13 cellular contexts compared by ENCODE assay signal in the genomic region with DNA sequence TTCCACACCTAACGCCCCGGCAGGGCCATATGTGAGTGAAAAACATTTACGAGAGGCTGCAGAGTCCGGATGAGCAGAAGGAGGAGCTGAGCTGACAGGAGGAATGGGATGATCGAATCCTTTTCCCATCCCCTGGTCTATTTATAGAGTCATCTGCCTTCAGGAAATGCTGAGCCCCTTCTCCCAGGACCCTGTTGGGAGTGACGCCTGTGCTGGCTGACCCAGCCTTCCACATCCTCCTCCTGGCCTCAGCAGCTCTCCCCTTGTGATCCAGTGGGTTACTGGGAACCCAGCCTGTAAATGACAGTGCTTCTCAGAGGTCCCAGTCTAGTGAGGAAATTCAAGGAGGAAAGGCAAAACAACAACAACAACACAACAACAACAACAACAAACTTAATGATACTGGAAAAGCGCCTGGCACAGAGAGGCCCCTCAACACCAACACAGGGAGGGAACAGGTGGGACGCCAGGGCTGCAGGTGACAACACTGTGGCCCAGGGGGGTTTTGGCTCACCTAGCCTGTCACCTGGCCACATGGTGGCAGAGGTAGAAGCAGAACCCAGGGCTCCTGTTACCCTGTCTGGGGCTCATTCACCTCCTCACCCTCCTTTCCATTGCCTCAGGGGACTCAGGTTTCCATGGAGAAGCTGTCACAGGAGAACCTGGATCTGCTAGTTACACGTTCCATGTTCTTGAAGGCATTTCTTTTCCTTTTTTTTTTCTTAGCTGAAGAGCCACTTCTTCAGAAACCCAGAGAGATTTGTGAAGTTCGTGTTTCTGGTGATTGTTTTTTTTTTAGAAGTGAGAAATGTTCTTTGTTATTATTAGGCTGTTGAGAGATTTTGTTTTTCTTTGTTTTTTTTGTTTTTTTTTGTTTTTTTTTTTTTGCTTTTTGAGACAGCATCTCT. TPM values are rescaled to one million over a fixed set of nuclear protein-coding genes. Genes with fewer than 3 reads are reported as not detected.
A peak's percentile ranks its signal among the peaks of the same experiment; 100 is the strongest.
DNase-seq lines count a peak whose midpoint lies in the region; ATAC-seq and TF ChIP-seq lines count a peak whose summit lies in the region.
"Had no signal": no experiment of that assay in that cellular context is flagged by ENCODE, and none has a peak within 500 bp of the region (broad histone marks: within the 10 kb centered on the region; RNA-seq: fewer than 3 reads in every experiment).

No MANE protein-coding gene starts in this region.

- in situ Hi-C loops in brain microvascular endothelial cell (cut with HindIII; ENCODE audit: low pct_ligation_motif_present, low sequenced_read_pairs) = no loop called here

- H3K4me3 ChIP-seq in brain microvascular endothelial cell (ENCODE audit: low read depth, low read length) = no peak overlapping the region
- no peak overlapping the region for H3K4me3 ChIP-seq in subcutaneous abdominal adipose tissue (ENCODE audit: low read depth in 1 of 5, low read length in 5 of 5)

- H3K27me3 ChIP-seq in brain microvascular endothelial cell (replicated peaks) (no peaks in the 10 kb centered on the region), subcutaneous abdominal adipose tissue (ENCODE audit: control insufficient read depth in 5 of 5, insufficient read depth in 4 of 5, low read length in 5 of 5) (no peaks in the 10 kb centered on the region)

- H3K27ac ChIP-seq in brain microvascular endothelial cell (peak overlapping the region; percentile 50), subcutaneous abdominal adipose tissue (ENCODE audit: low read depth, low read length) (peak overlapping the region; percentile 35)

- H3K36me3 ChIP-seq in brain microvascular endothelial cell (replicated peaks) = no peaks in the 10 kb centered on the region
- H3K36me3 ChIP-seq in subcutaneous abdominal adipose tissue (ENCODE audit: control insufficient read depth in 5 of 5, insufficient read depth in 5 of 5, low read length in 5 of 5) = no peaks in the 10 kb centered on the region

- DNase-seq in NCI-H1417 (lab: John Stamatoyannopoulos, UW) (peak; percentile 29 to 69 (median 40)), NCI-H1417 treated with DMSO at 0.1 percent for 48 hours (lab: John Stamatoyannopoulos, UW) (no peak), brain microvascular endothelial cell (peak; percentile 47), left lobe of liver (ENCODE audit: low spot score) (no peak), NCI-H1930 (lab: John Stamatoyannopoulos, UW) (no peak), SW 1271 (lab: John Stamatoyannopoulos, UW) (no peak)
- no peak for DNase-seq in activated CD4-positive, alpha-beta memory T cell treated with anti-CD3 and anti-CD28 coated beads, Interleukin-2, amount 10 ng/mL, durations not matched to agents 7 days and 5 days
- DNase-seq: activated CD8-positive, alpha-beta memory T cell treated with anti-CD3 and anti-CD28 coated beads, Interleukin-2, amount 50 U/mL, for 4 hours; caudate nucleus; DMS153; stimulated activated naive CD8-positive, alpha-beta T cell treated with anti-CD3 and anti-CD28 coated beads, Interleukin-15, amount 100 ng/mL, for 72 hours; T-helper 17 cell had no signal

- H3K27ac Mint-ChIP-seq in activated CD4-positive, alpha-beta memory T cell treated with anti-CD3 and anti-CD28 coated beads, Interleukin-2, amount 10 ng/mL, durations not matched to agents 7 days and 5 days = no peak overlapping the region
- H3K27ac Mint-ChIP-seq: stimulated activated naive CD8-positive, alpha-beta T cell treated with anti-CD3 and anti-CD28 coated beads, Interleukin-15, amount 100 ng/mL, for 72 hours had no signal

- no peak overlapping the region for H3K4me3 Mint-ChIP-seq in activated CD4-positive, alpha-beta memory T cell treated with anti-CD3 and anti-CD28 coated beads, Interleukin-2, amount 10 ng/mL, durations not matched to agents 7 days and 5 days
- H3K4me3 Mint-ChIP-seq: stimulated activated naive CD8-positive, alpha-beta T cell treated with anti-CD3 and anti-CD28 coated beads, Interleukin-15, amount 100 ng/mL, for 72 hours; T-helper 17 cell had no signal

- CTCF ChIA-PET in activated CD4-positive, alpha-beta memory T cell treated with anti-CD3 and anti-CD28 coated beads, Interleukin-2, amount 10 ng/mL, durations not matched to agents 7 days and 5 days (lab: Charles Lee) = no interaction called here

- no peak for TF ChIP-seq CTCF in brain microvascular endothelial cell (IDR thresholded peaks at IDR 0.05; ENCODE audit: low read depth, low read length, missing control alignments)

- H3K4me1 Mint-ChIP-seq in activated CD4-positive, alpha-beta memory T cell treated with anti-CD3 and anti-CD28 coated beads, Interleukin-2, amount 10 ng/mL, durations not matched to agents 7 days and 5 days = peaks cover 2% of the 10 kb centered on the region
- H3K4me1 Mint-ChIP-seq: stimulated activated naive CD8-positive, alpha-beta T cell treated with anti-CD3 and anti-CD28 coated beads, Interleukin-15, amount 100 ng/mL, for 72 hours had no signal

- H3K9me3 ChIP-seq in subcutaneous abdominal adipose tissue (ENCODE audit: control insufficient read depth in 5 of 5, low read length in 5 of 5) = no peaks in the 10 kb centered on the region

- peaks cover 9 to 52% (median 29%) of the 10 kb centered on the region in 5 donors for H3K4me1 ChIP-seq in subcutaneous abdominal adipose tissue (ENCODE audit: control insufficient read depth in 5 of 5, insufficient read depth in 5 of 5, low read length in 5 of 5)

- ATAC-seq in left lobe of liver = peak; percentile 27
- ATAC-seq: stimulated activated naive CD8-positive, alpha-beta T cell treated with anti-CD3 and anti-CD28 coated beads, Interleukin-15, amount 100 ng/mL, for 72 hours; T-helper 17 cell had no signal

- H3K9me3 Mint-ChIP-seq in activated CD4-positive, alpha-beta memory T cell treated with anti-CD3 and anti-CD28 coated beads, Interleukin-2, amount 10 ng/mL, durations not matched to agents 7 days and 5 days = no peaks in the 10 kb centered on the region
- H3K9me3 Mint-ChIP-seq: stimulated activated naive CD8-positive, alpha-beta T cell treated with anti-CD3 and anti-CD28 coated beads, Interleukin-15, amount 100 ng/mL, for 72 hours had no signal

- no peaks in the 10 kb centered on the region for H3K36me3 Mint-ChIP-seq in activated CD4-positive, alpha-beta memory T cell treated with anti-CD3 and anti-CD28 coated beads, Interleukin-2, amount 10 ng/mL, durations not matched to agents 7 days and 5 days (ENCODE audit: low read depth)

- H3K27me3 Mint-ChIP-seq in activated CD4-positive, alpha-beta memory T cell treated with anti-CD3 and anti-CD28 coated beads, Interleukin-2, amount 10 ng/mL, durations not matched to agents 7 days and 5 days = peaks cover 13% of the 10 kb centered on the region

- H3K9ac ChIP-seq in subcutaneous abdominal adipose tissue (ENCODE audit: low read length in 5 of 5) = no peak overlapping the region

- POLR2A ChIA-PET in activated CD4-positive, alpha-beta memory T cell treated with anti-CD3 and anti-CD28 coated beads, Interleukin-2, amount 10 ng/mL, durations not matched to agents 7 days and 5 days (lab: Charles Lee) = no interaction called here

RNA-seq across cellular contexts. Expression of gene DENND2A, which starts 16.4 kb away (rescaled TPM):
- total RNA-seq in left lobe of liver = 2.5 TPM
- not detected for total RNA-seq in activated CD4-positive, alpha-beta memory T cell treated with anti-CD3 and anti-CD28 coated beads, Interleukin-2, amount 10 ng/mL, durations not matched to agents 7 days and 5 days
- total RNA-seq: T-helper 17 cell had no signal

RNA-seq across cellular contexts. Expression of gene ADCK2, which starts 48.5 kb away (rescaled TPM):
- 11.7 TPM for total RNA-seq in left lobe of liver
- total RNA-seq in activated CD4-positive, alpha-beta memory T cell treated with anti-CD3 and anti-CD28 coated beads, Interleukin-2, amount 10 ng/mL, durations not matched to agents 7 days and 5 days = 10 to 100 TPM; 23.4 to 23.9 TPM

Comparison
In these comparisons a context has a peak if more than half of its experiments do, and no peak if none do; other contexts are left out.
1. DNase-seq: peak in NCI-H1417 (3 of 3) and brain microvascular endothelial cell (single experiment); none in NCI-H1417 treated with DMSO at 0.1 percent for 48 hours (single experiment), left lobe of liver (single experiment), NCI-H1930 (0 of 2), activated CD4-positive, alpha-beta memory T cell treated with anti-CD3 and anti-CD28 coated beads, Interleukin-2, amount 10 ng/mL, durations not matched to agents 7 days and 5 days (single experiment) and SW 1271 (0 of 2).